Comparison of ENCODE assay signal across 12 cellular contexts in the genomic region with DNA sequence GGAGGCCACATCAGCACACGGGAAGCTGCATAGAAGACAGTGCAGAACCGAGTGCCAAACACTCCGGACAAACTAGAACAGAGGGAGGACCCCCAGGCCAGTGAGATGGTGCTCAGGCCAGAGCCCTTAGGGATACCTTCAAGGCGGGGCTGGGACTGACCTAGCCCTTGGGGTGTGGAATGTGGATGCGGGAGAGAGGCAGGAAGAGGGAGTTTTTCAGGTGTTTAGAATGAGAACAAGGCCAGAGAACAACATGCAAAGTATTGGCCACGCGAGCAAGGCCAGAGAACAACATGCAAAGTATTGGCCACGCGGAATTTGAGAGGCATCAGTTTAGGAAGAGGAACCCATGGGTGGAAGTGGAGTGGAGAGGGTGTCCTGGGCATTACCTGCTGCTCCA.
"Had no signal": no experiment of that assay in that cellular context is flagged by ENCODE, and none has a peak within 500 bp of the region (broad histone marks: within the 10 kb centered on the region; RNA-seq: fewer than 3 reads in every experiment).

No MANE protein-coding gene starts in this region.

- DNase-seq: activated CD4-positive, alpha-beta T cell treated with anti-CD3 and anti-CD28 coated beads for 1 hour; activated CD4-positive, alpha-beta T cell treated with anti-CD3 and anti-CD28 coated beads, Interleukin-2, amount 50 U/mL, for 48 hours; activated naive CD4-positive, alpha-beta T cell treated with anti-CD3 and anti-CD28 coated beads, Interleukin-2, amount 50 U/mL, for 16 hours; brain microvascular endothelial cell; cerebellar nuclear complex; mammary epithelial cell; mucosa of descending colon; nephron progenitor cell; sigmoid colon; stomach had no signal

- H3K27ac ChIP-seq: brain microvascular endothelial cell, sigmoid colon, stomach, thoracic aorta had no signal

- H3K27me3 ChIP-seq: brain microvascular endothelial cell, sigmoid colon, stomach had no signal

- H3K9me3 ChIP-seq: mucosa of descending colon, sigmoid colon, stomach, thoracic aorta had no signal

- H3K4me3 Mint-ChIP-seq: nephron progenitor cell had no signal

- H3K36me3 ChIP-seq: brain microvascular endothelial cell, sigmoid colon, stomach, thoracic aorta had no signal

- H3K4me1 ChIP-seq: sigmoid colon, stomach had no signal

- H3K9me3 Mint-ChIP-seq: nephron progenitor cell had no signal

- ATAC-seq: left lobe of liver, mucosa of descending colon had no signal

- H3K4me3 ChIP-seq: mucosa of descending colon, sigmoid colon, stomach, thoracic aorta had no signal
